19 cellular contexts compared by ENCODE assay signal in the genomic region with DNA sequence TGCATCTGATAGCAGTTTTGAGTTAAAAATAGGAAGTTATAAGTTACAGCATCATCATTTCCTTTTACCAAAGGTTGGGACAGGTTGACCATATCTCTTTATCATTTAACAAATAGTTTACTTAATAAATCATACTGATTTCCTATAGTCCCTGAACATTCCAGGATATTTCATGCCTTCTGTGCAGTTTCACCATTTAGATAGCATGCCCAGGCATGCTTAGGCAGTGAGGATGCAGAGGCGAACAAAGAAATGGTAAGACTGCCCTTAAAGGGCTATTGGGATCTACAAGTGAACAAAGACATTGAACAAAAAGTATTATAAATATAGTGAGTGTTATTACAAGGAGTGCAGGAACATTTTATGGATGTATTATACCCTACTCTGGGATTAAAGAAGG.
"Had no signal": no experiment of that assay in that cellular context is flagged by ENCODE, and none has a peak within 500 bp of the region (broad histone marks: within the 10 kb centered on the region; RNA-seq: fewer than 3 reads in every experiment).

No MANE protein-coding gene starts in this region.

- H3K27ac ChIP-seq: ascending aorta, dorsolateral prefrontal cortex, hepatocyte, sigmoid colon, stomach, upper lobe of left lung, VCaP had no signal

- H3K27ac Mint-ChIP-seq: activated naive CD4-positive, alpha-beta T cell treated with anti-CD3 and anti-CD28 coated beads, Interleukin-2, amount 50 U/mL, for 24 hours; nephron progenitor cell; stimulated activated effector memory CD8-positive, alpha-beta T cell treated with anti-CD3 and anti-CD28 coated beads, Interleukin-12 subunit alpha, Interleukin-12 subunit beta, amount 100 ng/mL, for 72 hours; T-helper 17 cell had no signal

- H3K36me3 ChIP-seq: sigmoid colon had no signal

- DNase-seq: activated CD4-positive, alpha-beta T cell treated with anti-CD3 and anti-CD28 coated beads for 1 hour; activated gamma-delta T cell; dorsolateral prefrontal cortex; erythroblast; islet precursor cell; nephron progenitor cell; occipital lobe; posterior cingulate gyrus; sigmoid colon; stimulated activated CD4-positive, alpha-beta T cell treated with anti-CD3 and anti-CD28 coated beads, Interleukin-4, amount 100 ng/mL, for 24 hours; stomach; T-helper 17 cell; upper lobe of left lung had no signal

- H3K27me3 Mint-ChIP-seq: activated naive CD4-positive, alpha-beta T cell treated with anti-CD3 and anti-CD28 coated beads, Interleukin-2, amount 50 U/mL, for 24 hours; T-helper 17 cell had no signal

- H3K4me1 ChIP-seq: ascending aorta, sigmoid colon, stomach, upper lobe of left lung had no signal

- H3K9me3 ChIP-seq: ascending aorta, sigmoid colon, stomach, upper lobe of left lung had no signal

- H3K4me3 ChIP-seq: ascending aorta, dorsolateral prefrontal cortex, hepatocyte, sigmoid colon, stomach, upper lobe of left lung had no signal

- ATAC-seq: left lobe of liver; stimulated activated effector memory CD8-positive, alpha-beta T cell treated with anti-CD3 and anti-CD28 coated beads, Interleukin-12 subunit alpha, Interleukin-12 subunit beta, amount 100 ng/mL, for 72 hours; T-helper 17 cell had no signal

- H3K27me3 ChIP-seq: ascending aorta, dorsolateral prefrontal cortex, hepatocyte, sigmoid colon, stomach, upper lobe of left lung had no signal

- H3K4me1 Mint-ChIP-seq: activated naive CD4-positive, alpha-beta T cell treated with anti-CD3 and anti-CD28 coated beads, Interleukin-2, amount 50 U/mL, for 24 hours; T-helper 17 cell had no signal

- H3K9me3 Mint-ChIP-seq: stimulated activated effector memory CD8-positive, alpha-beta T cell treated with anti-CD3 and anti-CD28 coated beads, Interleukin-12 subunit alpha, Interleukin-12 subunit beta, amount 100 ng/mL, for 72 hours had no signal

- H3K4me3 Mint-ChIP-seq: activated naive CD4-positive, alpha-beta T cell treated with anti-CD3 and anti-CD28 coated beads, Interleukin-2, amount 50 U/mL, for 24 hours; nephron progenitor cell; stimulated activated effector memory CD8-positive, alpha-beta T cell treated with anti-CD3 and anti-CD28 coated beads, Interleukin-12 subunit alpha, Interleukin-12 subunit beta, amount 100 ng/mL, for 72 hours; T-helper 17 cell had no signal
